ENCODE assay signal across 11 cellular contexts in the genomic region with DNA sequence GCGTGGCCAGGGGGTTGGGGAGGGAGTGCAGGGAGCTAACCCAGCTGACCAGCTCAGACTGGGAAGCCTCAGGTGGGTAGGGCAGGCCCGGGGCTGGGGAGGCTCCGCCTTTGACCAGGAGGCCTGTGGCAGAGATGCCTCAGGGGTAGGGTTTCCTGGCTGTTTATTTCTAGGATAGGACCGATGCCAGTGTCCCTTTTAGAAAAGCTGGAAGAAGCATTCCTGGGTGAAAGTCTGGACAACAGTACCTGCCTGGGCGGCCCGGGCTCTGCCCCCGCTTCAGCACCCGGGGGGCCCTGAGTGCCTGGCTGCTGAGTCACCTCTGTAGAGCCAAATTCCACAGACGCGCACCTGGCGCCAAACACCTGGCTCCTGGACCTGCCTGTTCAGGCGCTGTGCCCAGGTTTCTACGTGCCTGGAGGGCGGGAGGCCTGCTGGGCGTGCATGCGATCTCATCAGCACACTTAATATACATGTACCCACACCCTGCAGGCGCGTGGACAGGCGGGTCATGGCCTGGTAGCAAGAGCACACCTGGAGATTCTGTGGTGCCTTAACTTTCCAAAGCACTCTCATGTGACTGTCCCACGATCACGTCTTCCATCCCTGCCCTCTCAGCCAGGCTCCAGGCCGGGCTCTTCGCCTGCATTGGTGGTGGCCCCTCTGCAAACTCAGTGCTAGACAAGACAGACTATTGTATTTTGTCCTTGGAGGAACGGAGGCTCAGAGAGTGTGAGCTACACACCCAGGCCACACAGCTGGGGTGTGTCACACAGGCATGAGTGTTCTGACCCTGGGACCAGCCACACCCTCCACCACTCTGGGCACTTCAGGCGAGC.
A peak's percentile ranks its signal among the peaks of the same experiment; 100 is the strongest.
DNase-seq lines count a peak whose midpoint lies in the region; ATAC-seq, FAIRE-seq and TF ChIP-seq lines count a peak whose summit lies in the region.
"Had no signal": no experiment of that assay in that cellular context is flagged by ENCODE, and none has a peak within 500 bp of the region (broad histone marks: within the 10 kb centered on the region; RNA-seq: fewer than 3 reads in every experiment).

No MANE protein-coding gene starts in this region.

- no peak for FAIRE-seq in GM19239 (lab: Jason Lieb, UNC)

- H3K27ac ChIP-seq in Panc1 (ENCODE audit: low read length) (no peak overlapping the region), lower lobe of right lung (peak overlapping the region; percentile 49)
- H3K27ac ChIP-seq: left ventricle myocardium inferior had no signal

- H3K36me3 ChIP-seq in Panc1 (ENCODE audit: control insufficient read depth, insufficient read depth, low read length) (no peaks in the 10 kb centered on the region), lower lobe of right lung (no peaks in the 10 kb centered on the region)
- H3K36me3 ChIP-seq: left ventricle myocardium inferior had no signal

- no TSS peak for BruUV-seq in Panc1 (replicated peaks; lab: Mats Ljungman, UMichigan)

- no peaks in the 10 kb centered on the region for H3K9me3 Mint-ChIP-seq in natural killer cell
- H3K9me3 Mint-ChIP-seq in natural killer cell treated with Interleukin-12 subunit alpha and Interleukin-12 subunit beta and Interleukin-15 and Interleukin-18, amount 100 ng/mL, for 72 hours, result no peaks in the 10 kb centered on the region
- H3K9me3 Mint-ChIP-seq: activated naive CD4-positive, alpha-beta T cell treated with anti-CD3 and anti-CD28 coated beads, Interleukin-2, amount 50 U/mL, for 72 hours had no signal

- H3K36me3 Mint-ChIP-seq in natural killer cell (no peaks in the 10 kb centered on the region), T-helper 17 cell (ENCODE audit: low read depth) (no peaks in the 10 kb centered on the region)
- no peaks in the 10 kb centered on the region for H3K36me3 Mint-ChIP-seq in natural killer cell treated with Interleukin-12 subunit alpha and Interleukin-12 subunit beta and Interleukin-15 and Interleukin-18, amount 100 ng/mL, for 72 hours
- H3K36me3 Mint-ChIP-seq: activated naive CD4-positive, alpha-beta T cell treated with anti-CD3 and anti-CD28 coated beads, Interleukin-2, amount 50 U/mL, for 72 hours had no signal

- ATAC-seq in natural killer cell (no peak), Panc1 (peak; percentile 4; the same call in 1 of the 2 replicates), lower lobe of right lung (peak; percentile 77 to 85), T-helper 17 cell (no peak)
- no peak for ATAC-seq in natural killer cell treated with Interleukin-12 subunit alpha and Interleukin-12 subunit beta and Interleukin-15 and Interleukin-18, amount 100 ng/mL, for 72 hours
- ATAC-seq: activated naive CD4-positive, alpha-beta T cell treated with anti-CD3 and anti-CD28 coated beads, Interleukin-2, amount 50 U/mL, for 72 hours had no signal

- intact Hi-C loops in natural killer cell (cut with micrococcal nuclease) (no loop called here), Panc1 (cut with micrococcal nuclease; ENCODE audit: unreplicated experiment) (no loop called here), lower lobe of right lung (cut with DNase I) (no loop called here)

- no peaks in the 10 kb centered on the region for H3K27me3 ChIP-seq in Panc1 (ENCODE audit: control insufficient read depth, insufficient read depth, low read length)
- H3K27me3 ChIP-seq in lower lobe of right lung (ENCODE audit: low read depth), result peaks cover 16% of the 10 kb centered on the region

- H3K4me1 Mint-ChIP-seq in natural killer cell, result peaks cover 10 to 17% of the 10 kb centered on the region in 2 donors
- H3K4me1 Mint-ChIP-seq in natural killer cell treated with Interleukin-12 subunit alpha and Interleukin-12 subunit beta and Interleukin-15 and Interleukin-18, amount 100 ng/mL, for 72 hours (ENCODE audit: low read depth in 2 of 2), result peaks cover 4 to 13% of the 10 kb centered on the region in 2 donors
- no peaks in the 10 kb centered on the region for H3K4me1 Mint-ChIP-seq in T-helper 17 cell

- CTCF ChIA-PET in Panc1 (lab: Charles Lee), result no interaction called here

- H3K27ac Mint-ChIP-seq in natural killer cell, result no peak overlapping the region
- no peak overlapping the region for H3K27ac Mint-ChIP-seq in natural killer cell treated with Interleukin-12 subunit alpha and Interleukin-12 subunit beta and Interleukin-15 and Interleukin-18, amount 100 ng/mL, for 72 hours
- no peak overlapping the region for H3K27ac Mint-ChIP-seq in T-helper 17 cell
- H3K27ac Mint-ChIP-seq: activated naive CD4-positive, alpha-beta T cell treated with anti-CD3 and anti-CD28 coated beads, Interleukin-2, amount 50 U/mL, for 72 hours had no signal

- H3K27me3 Mint-ChIP-seq in natural killer cell (ENCODE audit: low read depth in 2 of 2) (peaks cover 15 to 20% of the 10 kb centered on the region in 2 donors), T-helper 17 cell (peaks cover 12% of the 10 kb centered on the region)
- peaks cover 17 to 19% of the 10 kb centered on the region in 2 donors for H3K27me3 Mint-ChIP-seq in natural killer cell treated with Interleukin-12 subunit alpha and Interleukin-12 subunit beta and Interleukin-15 and Interleukin-18, amount 100 ng/mL, for 72 hours

- H3K9me3 ChIP-seq in Panc1 (ENCODE audit: control insufficient read depth, insufficient read depth, low read depth, low read length), result no peaks in the 10 kb centered on the region
- H3K9me3 ChIP-seq in lower lobe of right lung, result no peaks in the 10 kb centered on the region
- H3K9me3 ChIP-seq in T-helper 17 cell (ENCODE audit: control insufficient read depth, low read length, poor library complexity, severe bottlenecking), result no peaks in the 10 kb centered on the region
- H3K9me3 ChIP-seq: left ventricle myocardium inferior had no signal

- H3K4me1 ChIP-seq in Panc1 (ENCODE audit: control insufficient read depth, insufficient read depth, low read length), result no peaks in the 10 kb centered on the region
- peaks cover 15% of the 10 kb centered on the region for H3K4me1 ChIP-seq in lower lobe of right lung

- POLR2A ChIA-PET in Panc1 (lab: Charles Lee), result interaction anchor here (0.6 kb wide), 1 partner anchor 237 kb away, joined by 3 read pairs; no protein-coding TSS in a partner anchor

- H3K4me3 ChIP-seq in Panc1 (ENCODE audit: low read depth in 2 of 2, low read length in 2 of 2) (no peak overlapping the region), lower lobe of right lung (no peak overlapping the region)
- H3K4me3 ChIP-seq: left ventricle myocardium inferior had no signal

- H3K4me3 Mint-ChIP-seq in natural killer cell (no peak overlapping the region), T-helper 17 cell (no peak overlapping the region)
- no peak overlapping the region for H3K4me3 Mint-ChIP-seq in natural killer cell treated with Interleukin-12 subunit alpha and Interleukin-12 subunit beta and Interleukin-15 and Interleukin-18, amount 100 ng/mL, for 72 hours

- DNase-seq in natural killer cell, result peak; percentile 9
- DNase-seq in natural killer cell treated with Interleukin-12 subunit alpha and Interleukin-12 subunit beta and Interleukin-15 and Interleukin-18, amount 100 ng/mL, for 72 hours (ENCODE audit: low spot score), result no peak
- no peak for DNase-seq in Panc1 (ENCODE audit: low read depth, low spot score)
- DNase-seq in lower lobe of right lung, result peak; percentile 87
- no peak for DNase-seq in HuH-7.5 (ENCODE audit: low spot score)
- no peak for DNase-seq in GM19239 (ENCODE audit: insufficient read length, low spot score)
- no peak for DNase-seq in T-helper 17 cell
- no peak for DNase-seq in Ammon's horn (ENCODE audit: low spot score)
- DNase-seq: left ventricle myocardium inferior; stimulated activated CD8-positive, alpha-beta memory T cell treated with anti-CD3 and anti-CD28 coated beads, Interleukin-4, amount 100 ng/mL, for 48 hours had no signal

- no peak for TF ChIP-seq CTCF in natural killer cell (IDR thresholded peaks at IDR 0.05)
- TF ChIP-seq CTCF in Panc1 (IDR thresholded peaks at IDR 0.05), result no peak
- TF ChIP-seq CTCF in lower lobe of right lung (IDR thresholded peaks at IDR 0.05), result no peak

- in situ Hi-C loops in Panc1 (cut with HindIII; ENCODE audit: low pct_unique_long_range_greater_than_20kb, low sequenced_read_pairs), result no loop called here

Comparison
In these comparisons a context has a peak if more than half of its experiments do, and no peak if none do; other contexts are left out.
1. DNase-seq: peak in natural killer cell (single experiment) and lower lobe of right lung (single experiment); none in natural killer cell treated with Interleukin-12 subunit alpha and Interleukin-12 subunit beta and Interleukin-15 and Interleukin-18, amount 100 ng/mL, for 72 hours (single experiment), Panc1 (single experiment), HuH-7.5 (single experiment), GM19239 (single experiment), T-helper 17 cell (0 of 3) and Ammon's horn (single experiment).
2. ATAC-seq: peak in Panc1 (single experiment) and lower lobe of right lung (2 of 2); none in natural killer cell (0 of 3), natural killer cell treated with Interleukin-12 subunit alpha and Interleukin-12 subunit beta and Interleukin-15 and Interleukin-18, amount 100 ng/mL, for 72 hours (0 of 2) and T-helper 17 cell (single experiment).